Comparison of ENCODE assay signal across 8 cellular contexts in the genomic region with DNA sequence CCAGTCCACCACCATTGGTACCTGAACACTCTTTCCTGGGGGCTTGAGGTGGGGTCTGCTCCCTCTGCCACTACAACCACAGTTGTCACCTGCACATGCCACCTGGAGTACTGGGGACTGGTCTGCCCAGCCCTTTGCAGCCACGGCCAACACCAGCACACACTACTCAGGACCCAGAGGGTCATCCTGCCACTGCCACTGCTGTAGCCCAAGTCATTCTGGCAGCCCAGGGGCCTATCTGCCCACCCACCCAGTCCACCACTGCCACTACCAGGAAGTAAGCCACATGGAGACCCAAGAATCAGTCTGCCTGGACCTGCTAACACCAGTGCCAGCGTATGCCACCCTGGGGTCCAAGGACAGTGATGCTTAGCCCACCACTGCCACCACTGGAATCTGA.
"Had no signal": no experiment of that assay in that cellular context is flagged by ENCODE, and none has a peak within 500 bp of the region (broad histone marks: within the 10 kb centered on the region; RNA-seq: fewer than 3 reads in every experiment).

No MANE protein-coding gene starts in this region.

- H3K27ac ChIP-seq: HL-60 had no signal

- ATAC-seq: HCT116, HepG2, K562 had no signal

- H3K4me3 ChIP-seq: GM23338, HAP-1, K562 had no signal

- DNase-seq: H7, HFFc6 had no signal

- H3K4me1 ChIP-seq: HAP-1 had no signal

- H3K36me3 ChIP-seq: HAP-1 had no signal

- H3K4me2 ChIP-seq: GM23338 had no signal

- H3K9me3 ChIP-seq: HAP-1 had no signal
